Comparison of ENCODE assay signal across 1 cellular context in the genomic region with DNA sequence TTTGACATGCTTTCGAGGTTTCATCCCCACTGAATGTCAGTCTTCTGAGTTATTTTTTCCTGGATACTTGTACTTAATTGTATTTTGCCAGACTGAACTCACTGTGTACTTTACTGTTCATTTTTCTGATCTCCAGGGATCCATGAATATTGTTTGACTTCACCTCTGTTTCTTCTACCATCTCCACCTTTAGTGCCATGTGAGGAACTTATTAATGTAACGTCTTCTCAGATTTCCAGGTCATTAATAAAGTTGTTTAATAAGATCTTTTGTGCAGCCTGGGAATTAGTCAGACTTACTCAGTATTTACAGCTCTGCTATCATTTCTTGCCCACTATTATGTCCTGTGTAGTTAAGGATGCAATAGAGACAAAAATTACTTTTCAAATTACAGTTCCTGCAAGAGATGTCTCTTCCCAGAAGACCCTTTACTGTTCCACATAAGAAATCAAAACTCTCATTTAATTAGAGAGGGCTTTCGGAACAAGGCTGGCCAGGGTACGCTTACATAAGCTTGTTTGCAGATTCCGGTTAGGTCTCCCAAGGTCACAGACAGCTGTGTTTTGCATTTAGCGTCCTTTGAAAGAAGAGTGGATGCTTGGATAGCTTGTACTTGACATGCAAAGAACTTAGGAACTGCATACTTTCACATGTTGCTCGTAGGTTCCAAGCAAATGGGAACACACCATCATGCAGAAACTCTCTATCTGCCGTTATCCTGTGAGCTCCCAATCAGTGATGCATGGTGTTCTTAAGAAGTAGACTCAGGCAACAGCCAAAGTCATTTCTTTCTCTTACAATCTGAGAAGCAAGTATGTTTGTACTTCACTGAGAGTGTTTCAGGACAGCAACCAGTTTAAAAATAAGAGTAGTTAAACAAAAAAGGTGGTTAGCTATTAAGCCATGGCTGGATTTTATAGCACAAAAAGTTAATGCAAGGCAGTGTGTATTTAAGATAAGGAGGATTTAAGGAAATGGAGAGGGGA.
TF ChIP-seq lines count a peak whose summit lies in the region.

No MANE protein-coding gene starts in this region.

TF ChIP-seq in HepG2, 621 proteins besides CTCF, POLR2A, EP300 and RAD21 (continues in another document):
- TF ChIP-seq, protein P1, sequence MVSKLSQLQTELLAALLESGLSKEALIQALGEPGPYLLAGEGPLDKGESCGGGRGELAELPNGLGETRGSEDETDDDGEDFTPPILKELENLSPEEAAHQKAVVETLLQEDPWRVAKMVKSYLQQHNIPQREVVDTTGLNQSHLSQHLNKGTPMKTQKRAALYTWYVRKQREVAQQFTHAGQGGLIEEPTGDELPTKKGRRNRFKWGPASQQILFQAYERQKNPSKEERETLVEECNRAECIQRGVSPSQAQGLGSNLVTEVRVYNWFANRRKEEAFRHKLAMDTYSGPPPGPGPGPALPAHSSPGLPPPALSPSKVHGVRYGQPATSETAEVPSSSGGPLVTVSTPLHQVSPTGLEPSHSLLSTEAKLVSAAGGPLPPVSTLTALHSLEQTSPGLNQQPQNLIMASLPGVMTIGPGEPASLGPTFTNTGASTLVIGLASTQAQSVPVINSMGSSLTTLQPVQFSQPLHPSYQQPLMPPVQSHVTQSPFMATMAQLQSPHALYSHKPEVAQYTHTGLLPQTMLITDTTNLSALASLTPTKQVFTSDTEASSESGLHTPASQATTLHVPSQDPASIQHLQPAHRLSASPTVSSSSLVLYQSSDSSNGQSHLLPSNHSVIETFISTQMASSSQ (IDR thresholded peaks at IDR 0.05; ENCODE audit: low read depth), result peak; percentile 68; the same call in 1 of the 2 replicates
- TF ChIP-seq, protein P1 (CRISPR knock-in tag; IDR thresholded peaks at IDR 0.05; ENCODE audit: borderline replicate concordance), result peak; percentile 59; the same call in 1 of the 2 replicates
- TF ChIP-seq ZNF205 (CRISPR knock-in tag; IDR thresholded peaks at IDR 0.05) (0 out of 2 replicates have a peak, but pooled peaks have one; percentile 56), HDAC2 (CRISPR knock-in tag; IDR thresholded peaks at IDR 0.05) (peak; percentile 92), SIX4 (CRISPR knock-in tag; IDR thresholded peaks at IDR 0.05) (peak; percentile 90), ZNF615 (CRISPR knock-in tag; IDR thresholded peaks at IDR 0.05; ENCODE audit: borderline replicate concordance) (no peak), ZNF12 (CRISPR knock-in tag; IDR thresholded peaks at IDR 0.05) (0 out of 2 replicates have a peak, but pooled peaks have one; percentile 0), BCL6 (CRISPR knock-in tag; IDR thresholded peaks at IDR 0.05) (peak; percentile 98), SMC3 (IDR thresholded peaks at IDR 0.05; ENCODE audit: low read length) (no peak), ERF (CRISPR knock-in tag; IDR thresholded peaks at IDR 0.05) (peak; percentile 71), ZNF383 (CRISPR knock-in tag; IDR thresholded peaks at IDR 0.05; ENCODE audit: borderline replicate concordance) (no peak), TEAD3 (CRISPR knock-in tag; optimal IDR thresholded peaks at IDR 0.05; ENCODE audit: borderline replicate concordance) (peak; percentile 89), CHD4 (IDR thresholded peaks at IDR 0.05; ENCODE audit: borderline replicate concordance, low read length) (peak; percentile 48; the same call in 1 of the 2 replicates), MEIS1 (CRISPR knock-in tag; IDR thresholded peaks at IDR 0.05; ENCODE audit: borderline replicate concordance) (0 out of 2 replicates have a peak, but pooled peaks have one; percentile 7), ETV5 (CRISPR knock-in tag; IDR thresholded peaks at IDR 0.05; ENCODE audit: borderline replicate concordance) (peak; percentile 93), RBFOX2 (IDR thresholded peaks at IDR 0.05; ENCODE audit: low read depth, low read length) (0 out of 2 replicates have a peak, but pooled peaks have one; percentile 41), FOXJ3 (CRISPR knock-in tag; IDR thresholded peaks at IDR 0.05; ENCODE audit: borderline replicate concordance) (peak; percentile 80; the same call in 1 of the 2 replicates), ZNF296 (CRISPR knock-in tag; conservative IDR thresholded peaks at IDR 0.05) (no peak), ZNF777 (CRISPR knock-in tag; IDR thresholded peaks at IDR 0.05) (no peak), ZNF614 (CRISPR knock-in tag; IDR thresholded peaks at IDR 0.05; ENCODE audit: borderline replicate concordance) (peak; percentile 73; the same call in 1 of the 2 replicates), ZNF207 (IDR thresholded peaks at IDR 0.05; ENCODE audit: borderline replicate concordance) (no peak), HDAC1 (CRISPR knock-in tag; IDR thresholded peaks at IDR 0.05) (peak; percentile 81), RBM22 (optimal IDR thresholded peaks at IDR 0.05; ENCODE audit: low read length) (no peak), IRF2 (CRISPR knock-in tag; IDR thresholded peaks at IDR 0.05) (peak; percentile 86), SRSF1 (optimal IDR thresholded peaks at IDR 0.05; ENCODE audit: low read depth, low read length) (no peak), STAG1 (CRISPR knock-in tag; IDR thresholded peaks at IDR 0.05) (peak; percentile 30), ZNF839 (CRISPR knock-in tag; IDR thresholded peaks at IDR 0.05; ENCODE audit: borderline replicate concordance) (no peak), ZNF160 (CRISPR knock-in tag; IDR thresholded peaks at IDR 0.05) (no peak), GZF1 (CRISPR knock-in tag; IDR thresholded peaks at IDR 0.05) (0 out of 2 replicates have a peak, but pooled peaks have one; percentile 72)
- TF ChIP-seq, protein P2, sequence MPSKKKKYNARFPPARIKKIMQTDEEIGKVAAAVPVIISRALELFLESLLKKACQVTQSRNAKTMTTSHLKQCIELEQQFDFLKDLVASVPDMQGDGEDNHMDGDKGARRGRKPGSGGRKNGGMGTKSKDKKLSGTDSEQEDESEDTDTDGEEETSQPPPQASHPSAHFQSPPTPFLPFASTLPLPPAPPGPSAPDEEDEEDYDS (CRISPR knock-in tag; IDR thresholded peaks at IDR 0.05), result peak; percentile 58; the same call in 1 of the 2 replicates
- TF ChIP-seq, protein P3, sequence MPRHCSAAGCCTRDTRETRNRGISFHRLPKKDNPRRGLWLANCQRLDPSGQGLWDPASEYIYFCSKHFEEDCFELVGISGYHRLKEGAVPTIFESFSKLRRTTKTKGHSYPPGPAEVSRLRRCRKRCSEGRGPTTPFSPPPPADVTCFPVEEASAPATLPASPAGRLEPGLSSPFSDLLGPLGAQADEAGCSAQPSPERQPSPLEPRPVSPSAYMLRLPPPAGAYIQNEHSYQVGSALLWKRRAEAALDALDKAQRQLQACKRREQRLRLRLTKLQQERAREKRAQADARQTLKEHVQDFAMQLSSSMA (CRISPR knock-in tag; IDR thresholded peaks at IDR 0.05), result no peak
- TF ChIP-seq, protein P4, sequence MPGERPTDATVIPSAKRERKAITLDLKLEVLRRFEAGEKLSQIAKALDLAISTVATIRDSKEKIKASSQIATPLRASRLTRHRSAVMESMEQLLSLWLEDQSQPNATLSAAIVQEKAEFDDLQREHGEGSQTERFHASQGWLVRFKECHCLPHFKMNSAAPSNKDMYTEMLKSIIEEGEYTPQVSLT (CRISPR knock-in tag; IDR thresholded peaks at IDR 0.05; ENCODE audit: borderline replicate concordance, low read depth), result no peak
- TF ChIP-seq, protein P5, sequence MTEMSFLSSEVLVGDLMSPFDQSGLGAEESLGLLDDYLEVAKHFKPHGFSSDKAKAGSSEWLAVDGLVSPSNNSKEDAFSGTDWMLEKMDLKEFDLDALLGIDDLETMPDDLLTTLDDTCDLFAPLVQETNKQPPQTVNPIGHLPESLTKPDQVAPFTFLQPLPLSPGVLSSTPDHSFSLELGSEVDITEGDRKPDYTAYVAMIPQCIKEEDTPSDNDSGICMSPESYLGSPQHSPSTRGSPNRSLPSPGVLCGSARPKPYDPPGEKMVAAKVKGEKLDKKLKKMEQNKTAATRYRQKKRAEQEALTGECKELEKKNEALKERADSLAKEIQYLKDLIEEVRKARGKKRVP (CRISPR knock-in tag; IDR thresholded peaks at IDR 0.05), result no peak; a peak in 1 of 4 replicates
- TF ChIP-seq, protein P6, sequence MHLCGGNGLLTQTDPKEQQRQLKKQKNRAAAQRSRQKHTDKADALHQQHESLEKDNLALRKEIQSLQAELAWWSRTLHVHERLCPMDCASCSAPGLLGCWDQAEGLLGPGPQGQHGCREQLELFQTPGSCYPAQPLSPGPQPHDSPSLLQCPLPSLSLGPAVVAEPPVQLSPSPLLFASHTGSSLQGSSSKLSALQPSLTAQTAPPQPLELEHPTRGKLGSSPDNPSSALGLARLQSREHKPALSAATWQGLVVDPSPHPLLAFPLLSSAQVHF (CRISPR knock-in tag; IDR thresholded peaks at IDR 0.05), result no peak
- TF ChIP-seq, protein P7, sequence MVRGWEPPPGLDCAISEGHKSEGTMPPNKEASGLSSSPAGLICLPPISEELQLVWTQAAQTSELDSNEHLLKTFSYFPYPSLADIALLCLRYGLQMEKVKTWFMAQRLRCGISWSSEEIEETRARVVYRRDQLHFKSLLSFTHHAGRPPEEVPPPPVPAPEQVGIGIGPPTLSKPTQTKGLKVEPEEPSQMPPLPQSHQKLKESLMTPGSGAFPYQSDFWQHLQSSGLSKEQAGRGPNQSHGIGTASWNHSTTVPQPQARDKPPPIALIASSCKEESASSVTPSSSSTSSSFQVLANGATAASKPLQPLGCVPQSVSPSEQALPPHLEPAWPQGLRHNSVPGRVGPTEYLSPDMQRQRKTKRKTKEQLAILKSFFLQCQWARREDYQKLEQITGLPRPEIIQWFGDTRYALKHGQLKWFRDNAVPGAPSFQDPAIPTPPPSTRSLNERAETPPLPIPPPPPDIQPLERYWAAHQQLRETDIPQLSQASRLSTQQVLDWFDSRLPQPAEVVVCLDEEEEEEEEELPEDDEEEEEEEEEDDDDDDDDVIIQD (CRISPR knock-in tag; IDR thresholded peaks at IDR 0.05; ENCODE audit: low read depth), result peak; percentile 82
- TF ChIP-seq, protein P8, sequence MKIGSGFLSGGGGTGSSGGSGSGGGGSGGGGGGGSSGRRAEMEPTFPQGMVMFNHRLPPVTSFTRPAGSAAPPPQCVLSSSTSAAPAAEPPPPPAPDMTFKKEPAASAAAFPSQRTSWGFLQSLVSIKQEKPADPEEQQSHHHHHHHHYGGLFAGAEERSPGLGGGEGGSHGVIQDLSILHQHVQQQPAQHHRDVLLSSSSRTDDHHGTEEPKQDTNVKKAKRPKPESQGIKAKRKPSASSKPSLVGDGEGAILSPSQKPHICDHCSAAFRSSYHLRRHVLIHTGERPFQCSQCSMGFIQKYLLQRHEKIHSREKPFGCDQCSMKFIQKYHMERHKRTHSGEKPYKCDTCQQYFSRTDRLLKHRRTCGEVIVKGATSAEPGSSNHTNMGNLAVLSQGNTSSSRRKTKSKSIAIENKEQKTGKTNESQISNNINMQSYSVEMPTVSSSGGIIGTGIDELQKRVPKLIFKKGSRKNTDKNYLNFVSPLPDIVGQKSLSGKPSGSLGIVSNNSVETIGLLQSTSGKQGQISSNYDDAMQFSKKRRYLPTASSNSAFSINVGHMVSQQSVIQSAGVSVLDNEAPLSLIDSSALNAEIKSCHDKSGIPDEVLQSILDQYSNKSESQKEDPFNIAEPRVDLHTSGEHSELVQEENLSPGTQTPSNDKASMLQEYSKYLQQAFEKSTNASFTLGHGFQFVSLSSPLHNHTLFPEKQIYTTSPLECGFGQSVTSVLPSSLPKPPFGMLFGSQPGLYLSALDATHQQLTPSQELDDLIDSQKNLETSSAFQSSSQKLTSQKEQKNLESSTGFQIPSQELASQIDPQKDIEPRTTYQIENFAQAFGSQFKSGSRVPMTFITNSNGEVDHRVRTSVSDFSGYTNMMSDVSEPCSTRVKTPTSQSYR (CRISPR knock-in tag; IDR thresholded peaks at IDR 0.05; ENCODE audit: borderline replicate concordance), result peak; percentile 67; the same call in 1 of the 2 replicates
- TF ChIP-seq, protein P9, sequence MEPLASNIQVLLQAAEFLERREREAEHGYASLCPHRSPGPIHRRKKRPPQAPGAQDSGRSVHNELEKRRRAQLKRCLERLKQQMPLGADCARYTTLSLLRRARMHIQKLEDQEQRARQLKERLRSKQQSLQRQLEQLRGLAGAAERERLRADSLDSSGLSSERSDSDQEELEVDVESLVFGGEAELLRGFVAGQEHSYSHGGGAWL (CRISPR knock-in tag; IDR thresholded peaks at IDR 0.05), result no peak
- TF ChIP-seq, protein P10, sequence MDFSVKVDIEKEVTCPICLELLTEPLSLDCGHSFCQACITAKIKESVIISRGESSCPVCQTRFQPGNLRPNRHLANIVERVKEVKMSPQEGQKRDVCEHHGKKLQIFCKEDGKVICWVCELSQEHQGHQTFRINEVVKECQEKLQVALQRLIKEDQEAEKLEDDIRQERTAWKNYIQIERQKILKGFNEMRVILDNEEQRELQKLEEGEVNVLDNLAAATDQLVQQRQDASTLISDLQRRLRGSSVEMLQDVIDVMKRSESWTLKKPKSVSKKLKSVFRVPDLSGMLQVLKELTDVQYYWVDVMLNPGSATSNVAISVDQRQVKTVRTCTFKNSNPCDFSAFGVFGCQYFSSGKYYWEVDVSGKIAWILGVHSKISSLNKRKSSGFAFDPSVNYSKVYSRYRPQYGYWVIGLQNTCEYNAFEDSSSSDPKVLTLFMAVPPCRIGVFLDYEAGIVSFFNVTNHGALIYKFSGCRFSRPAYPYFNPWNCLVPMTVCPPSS (IDR thresholded peaks at IDR 0.05), result no peak
- TF ChIP-seq, protein P11, sequence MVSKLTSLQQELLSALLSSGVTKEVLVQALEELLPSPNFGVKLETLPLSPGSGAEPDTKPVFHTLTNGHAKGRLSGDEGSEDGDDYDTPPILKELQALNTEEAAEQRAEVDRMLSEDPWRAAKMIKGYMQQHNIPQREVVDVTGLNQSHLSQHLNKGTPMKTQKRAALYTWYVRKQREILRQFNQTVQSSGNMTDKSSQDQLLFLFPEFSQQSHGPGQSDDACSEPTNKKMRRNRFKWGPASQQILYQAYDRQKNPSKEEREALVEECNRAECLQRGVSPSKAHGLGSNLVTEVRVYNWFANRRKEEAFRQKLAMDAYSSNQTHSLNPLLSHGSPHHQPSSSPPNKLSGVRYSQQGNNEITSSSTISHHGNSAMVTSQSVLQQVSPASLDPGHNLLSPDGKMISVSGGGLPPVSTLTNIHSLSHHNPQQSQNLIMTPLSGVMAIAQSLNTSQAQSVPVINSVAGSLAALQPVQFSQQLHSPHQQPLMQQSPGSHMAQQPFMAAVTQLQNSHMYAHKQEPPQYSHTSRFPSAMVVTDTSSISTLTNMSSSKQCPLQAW (CRISPR knock-in tag; IDR thresholded peaks at IDR 0.05), result peak; percentile 79
